12 cellular contexts compared by ENCODE assay signal in genomic region chr1:94621392-94621791, GRCh38.
DNase-seq lines count a peak whose midpoint lies in the region; ATAC-seq, FAIRE-seq and TF ChIP-seq lines count a peak whose summit lies in the region.
"Had no signal": no experiment of that assay in that cellular context is flagged by ENCODE, and none has a peak within 500 bp of the region (broad histone marks: within the 10 kb centered on the region; RNA-seq: fewer than 3 reads in every experiment).

No MANE protein-coding gene starts in this region.

- peak overlapping the region in 1 of 2 experiments; percentile 23; a peak in 2 of 4 replicates for H3K4me3 ChIP-seq in HCT116 (replicated peaks in 1 of 2; ENCODE audit: low read depth in 1 of 2, low read length in 2 of 2)
- H3K4me3 ChIP-seq in H1 (ENCODE audit: extremely low read depth in 1 of 4, insufficient read depth in 2 of 4, low read depth in 3 of 4, low read length in 4 of 4) = no peak overlapping the region
- H3K4me3 ChIP-seq: psoas muscle, tibial artery had no signal

- DNase-seq in HCT116 (ENCODE audit: low read depth, low spot score) (peak; percentile 73), NCI-H345 treated with DMSO at 0.1 percent for 48 hours (lab: John Stamatoyannopoulos, UW; ENCODE audit: unreplicated experiment) (peak; percentile 17), H1 (ENCODE audit: low read depth in 1 of 2, low spot score in 2 of 2) (no peak), omental fat pad (ENCODE audit: low spot score) (no peak), posterior cingulate gyrus (no peak)
- DNase-seq in activated CD4-positive, alpha-beta T cell treated with anti-CD3 and anti-CD28 coated beads, Interleukin-2, amount 50 U/mL, for 48 hours = no peak
- DNase-seq: amygdala, psoas muscle, tibial artery had no signal

- no peak overlapping the region for H2BK12ac ChIP-seq in H1 (ENCODE audit: low read depth, low read length)

- H2AFZ ChIP-seq in HCT116 (ENCODE audit: low read depth, low read length, poor library complexity, severe bottlenecking) (no peak overlapping the region), H1 (ENCODE audit: low read length) (no peak overlapping the region)

- peak; percentile 63 for ATAC-seq in HCT116
- ATAC-seq in omental fat pad (ENCODE audit: low FRiP score) = peak; percentile 34
- ATAC-seq in GM21381 (IDR thresholded peaks at IDR 0.05; ENCODE audit: unreplicated experiment) = no peak
- ATAC-seq in GM19328 (IDR thresholded peaks at IDR 0.05; ENCODE audit: unreplicated experiment) = no peak
- ATAC-seq: psoas muscle had no signal

- H2BK120ac ChIP-seq in H1 (replicated peaks; ENCODE audit: low read depth, low read length) = no peak overlapping the region

- 84% methylated on average over 3 of the region's 3 CpGs; no CpG with 5 or more reads in 1 of the 2 experiments for WGBS in H1 (ENCODE audit: extremely low coverage in 1 of 2, insufficient coverage in 1 of 2, insufficient read length in 1 of 2, insufficient replicate concordance in 2 of 2, low coverage in 1 of 2, low lambda C conversion rate in 2 of 2, missing lambda C conversion rate in 1 of 2), 2 experiments

- H3K4me1 ChIP-seq in HCT116 (ENCODE audit: control insufficient read depth in 1 of 2, insufficient read depth in 2 of 2, low read length in 2 of 2) (peaks cover 53 to 79% of the 10 kb centered on the region in 2 experiments), H1 (replicated peaks in 1 of 4; ENCODE audit: control insufficient read depth in 3 of 4, insufficient read depth in 4 of 4, low read length in 3 of 4) (peaks cover 18 to 25% (median 21%) of the 10 kb centered on the region in 4 experiments)
- H3K4me1 ChIP-seq: psoas muscle had no signal

- no peaks in the 10 kb centered on the region for H4K20me1 ChIP-seq in HCT116 (ENCODE audit: insufficient read depth)
- H4K20me1 ChIP-seq in H1 (replicated peaks in 1 of 2; ENCODE audit: control insufficient read depth in 1 of 2, insufficient read depth in 2 of 2, low read length in 2 of 2) = no peaks in the 10 kb centered on the region

- TF ChIP-seq RAD21 in HCT116 (IDR thresholded peaks at IDR 0.05; ENCODE audit: low read depth) = peak; percentile 49
- no peak for TF ChIP-seq RAD21 in H1 (IDR thresholded peaks at IDR 0.05 in 1 of 2, conservative IDR thresholded peaks at IDR 0.05 in 1 of 2; ENCODE audit: low read depth in 2 of 2, low read length in 2 of 2)

- no peak for TF ChIP-seq EP300 in H1 (IDR thresholded peaks at IDR 0.05; ENCODE audit: borderline replicate concordance in 1 of 2, low read depth in 2 of 2, low read length in 2 of 2)

- no peaks in the 10 kb centered on the region for H3K79me2 ChIP-seq in HCT116 (ENCODE audit: insufficient read depth, low read length)
- H3K79me2 ChIP-seq in H1 (ENCODE audit: control insufficient read depth in 1 of 2, insufficient read depth in 2 of 2, low read length in 2 of 2) = no peaks in the 10 kb centered on the region

- H3K23ac ChIP-seq in H1 (ENCODE audit: insufficient read length) = no peak overlapping the region

- H3K79me1 ChIP-seq in H1 (ENCODE audit: low read depth, low read length) = no peaks in the 10 kb centered on the region

- no peak overlapping the region for H3K18ac ChIP-seq in H1 (ENCODE audit: extremely low read depth, low read length)

- H2BK20ac ChIP-seq in H1 (ENCODE audit: low read length) = no peak overlapping the region

- RAD21 ChIA-PET in HCT116 (lab: Charles Lee; ENCODE audit: low non-redundant PET in 1 of 2, low total read pairs in 2 of 2, uncharacterized antibody in 2 of 2, unreplicated experiment in 2 of 2) = no interaction called here

- peak overlapping the region; percentile 70 for H3K27ac ChIP-seq in HCT116 (ENCODE audit: low read depth, low read length)
- no peak overlapping the region for H3K27ac ChIP-seq in H1 (ENCODE audit: low read depth, low read length)
- H3K27ac ChIP-seq: psoas muscle, tibial artery had no signal

- H3K14ac ChIP-seq in H1 (ENCODE audit: insufficient read length) = no peak overlapping the region

- no peak overlapping the region for H3K56ac ChIP-seq in H1 (replicated peaks; ENCODE audit: insufficient read length, low read depth, low read length)

- no peak overlapping the region for H4K5ac ChIP-seq in H1 (ENCODE audit: insufficient read length, low read depth, low read length)

- H3K36me3 ChIP-seq in HCT116 (ENCODE audit: control insufficient read depth in 1 of 2, insufficient read depth in 2 of 2, low read length in 2 of 2) (no peaks in the 10 kb centered on the region), H1 (ENCODE audit: control insufficient read depth in 2 of 4, insufficient read depth in 4 of 4, low read length in 3 of 4) (no peaks in the 10 kb centered on the region)
- H3K36me3 ChIP-seq: tibial artery had no signal

- H3K4ac ChIP-seq in H1 (replicated peaks; ENCODE audit: insufficient read length, low read depth, low read length) = no peak overlapping the region

- 0 out of 2 replicates have a peak overlapping the region, but pooled peaks have one; percentile 14 for H2AK5ac ChIP-seq in H1 (ENCODE audit: low read depth, low read length)

- H3K9me2 ChIP-seq in HCT116 (ENCODE audit: insufficient read depth) = no peaks in the 10 kb centered on the region

- POLR2A ChIA-PET in HCT116 (lab: Charles Lee) = no interaction called here
- POLR2A ChIA-PET in H1 (lab: Charles Lee; ENCODE audit: partially characterized antibody) = interaction anchor here (0.6 kb wide), 2 partner anchors 11 to 175 kb away, joined by 3 read pairs; no protein-coding TSS in a partner anchor

- H2BK15ac ChIP-seq in H1 (ENCODE audit: low read length) = no peak overlapping the region

- intact Hi-C loops in HCT116 (cut with micrococcal nuclease) = loop anchor here (5.0 kb wide), 1 partner anchor 181 kb away; no protein-coding TSS in a partner anchor
- intact Hi-C loops in posterior cingulate gyrus (cut with DNase I) = no loop called here

- no peak overlapping the region for H4K8ac ChIP-seq in H1 (ENCODE audit: extremely low read depth, insufficient read depth, low read length)

- TF ChIP-seq POLR2A in HCT116 (IDR thresholded peaks at IDR 0.05; ENCODE audit: borderline replicate concordance, extremely low read depth, insufficient read depth, insufficient read length) = no peak
- TF ChIP-seq POLR2A in H1 (IDR thresholded peaks at IDR 0.05; ENCODE audit: control extremely low read depth in 1 of 2, low read depth in 2 of 2, low read length in 2 of 2) = no peak

- BruUV-seq in HCT116 (replicated peaks; lab: Mats Ljungman, UMichigan) = no TSS peak

- H3K27me3 ChIP-seq in HCT116 (ENCODE audit: insufficient read depth, low read length) (no peaks in the 10 kb centered on the region), H1 (replicated peaks in 1 of 4; ENCODE audit: control insufficient read depth in 3 of 4, extremely low read depth in 1 of 4, insufficient read depth in 3 of 4, low read length in 3 of 4) (peaks cover 0 to 8% (median 6%) of the 10 kb centered on the region in 4 experiments; a peak in 6 of 7 replicates)
- H3K27me3 ChIP-seq: tibial artery had no signal

- H3K4me2 ChIP-seq in HCT116 (ENCODE audit: low read length) = peak overlapping the region; percentile 64
- no peak overlapping the region for H3K4me2 ChIP-seq in H1 (ENCODE audit: insufficient read depth in 1 of 2, low read depth in 2 of 2, low read length in 2 of 2)

- peaks cover 0 to 7% of the 10 kb centered on the region in 2 experiments; a peak in 1 of 4 replicates for H3K9me3 ChIP-seq in HCT116 (ENCODE audit: control insufficient read depth in 1 of 2, insufficient read depth in 1 of 2, low read depth in 1 of 2, low read length in 2 of 2)
- H3K9me3 ChIP-seq in H1 (ENCODE audit: insufficient read depth in 2 of 2, low read depth in 1 of 2, low read length in 1 of 2) = peaks cover 0 to 3% of the 10 kb centered on the region in 2 experiments; a peak in 1 of 4 replicates
- H3K9me3 ChIP-seq: psoas muscle, tibial artery had no signal

- FAIRE-seq in H1 (lab: Jason Lieb, UNC) = no peak
- FAIRE-seq: islet of Langerhans had no signal

- CTCF ChIA-PET in HCT116 (lab: Charles Lee) = no interaction called here
- CTCF ChIA-PET in H1 (lab: Charles Lee; ENCODE audit: partially characterized antibody) = interaction anchor here (2.2 kb wide), 1 partner anchor 98 kb away, joined by 4 read pairs; no protein-coding TSS in a partner anchor

- H3K9ac ChIP-seq in HCT116 (ENCODE audit: low read length) = peak overlapping the region; percentile 70
- H3K9ac ChIP-seq in H1 (replicated peaks in 1 of 4; ENCODE audit: extremely low read depth in 1 of 4, low read depth in 3 of 4, low read length in 3 of 4) = no peak overlapping the region; a peak in 1 of 7 replicates

- TF ChIP-seq CTCF in HCT116 (IDR thresholded peaks at IDR 0.05 in 2 of 3, conservative IDR thresholded peaks at IDR 0.05 in 1 of 3; ENCODE audit: borderline replicate concordance in 1 of 3, insufficient read depth in 1 of 3, low read depth in 2 of 3, low read length in 2 of 3) = no peak
- TF ChIP-seq CTCF in H1 (IDR thresholded peaks at IDR 0.05; ENCODE audit: control extremely low read depth in 1 of 3, insufficient read depth in 1 of 3, low read depth in 1 of 3, low read length in 3 of 3) = no peak
- no peak for TF ChIP-seq CTCF in omental fat pad (IDR thresholded peaks at IDR 0.05)

- H4K91ac ChIP-seq in H1 (replicated peaks; ENCODE audit: insufficient read length, low read length) = no peak overlapping the region

- no peaks in the 10 kb centered on the region for H3K23me2 ChIP-seq in H1 (ENCODE audit: low read depth, low read length)

- H2BK5ac ChIP-seq in H1 (ENCODE audit: low read depth, low read length) = no peak overlapping the region

TF ChIP-seq in HCT116, 20 proteins besides CTCF, POLR2A, EP300 and RAD21 (continues in another document):
- peak; percentile 73 for TF ChIP-seq TCF7L2 (IDR thresholded peaks at IDR 0.05; ENCODE audit: borderline replicate concordance, extremely low read depth, insufficient read depth, insufficient read length)
- peak; percentile 89 for TF ChIP-seq MAX (IDR thresholded peaks at IDR 0.05)
- TF ChIP-seq JUND (IDR thresholded peaks at IDR 0.05) = peak; percentile 85
- TF ChIP-seq POLR2AphosphoS5 (IDR thresholded peaks at IDR 0.05; ENCODE audit: low read depth, low read length) = peak; percentile 77
- no peak for TF ChIP-seq EZH2phosphoT487 (IDR thresholded peaks at IDR 0.05; ENCODE audit: borderline replicate concordance)

TF ChIP-seq in H1, 55 proteins besides CTCF, POLR2A, EP300 and RAD21 (continues in another document):
- no peak for TF ChIP-seq KDM1A (IDR thresholded peaks at IDR 0.05; ENCODE audit: borderline replicate concordance, low read length)
- TF ChIP-seq SIRT6 (IDR thresholded peaks at IDR 0.05; ENCODE audit: low read length) = no peak
- no peak for TF ChIP-seq E2F6 (IDR thresholded peaks at IDR 0.05)
- TF ChIP-seq POLR2AphosphoS5 (IDR thresholded peaks at IDR 0.05; ENCODE audit: low read depth, low read length) = no peak
- TF ChIP-seq TAF1 (IDR thresholded peaks at IDR 0.05; ENCODE audit: low read depth, low read length) = no peak
- no peak for TF ChIP-seq CREB1 (IDR thresholded peaks at IDR 0.05)
- no peak for TF ChIP-seq JUND (IDR thresholded peaks at IDR 0.05; ENCODE audit: low read length)

Comparison
In these comparisons a context has a peak if more than half of its experiments do, and no peak if none do; other contexts are left out.
1. ATAC-seq: peak in HCT116 (single experiment) and omental fat pad (single experiment); none in GM21381 (single experiment) and GM19328 (single experiment).
2. DNase-seq: peak in HCT116 (single experiment) and NCI-H345 treated with DMSO at 0.1 percent for 48 hours (single experiment); none in H1 (0 of 2), omental fat pad (single experiment), posterior cingulate gyrus (0 of 10) and activated CD4-positive, alpha-beta T cell treated with anti-CD3 and anti-CD28 coated beads, Interleukin-2, amount 50 U/mL, for 48 hours (0 of 2).
3. Of the 16 proteins assayed by ChIP-seq in both H1 and HCT116: peak only in H1: none; only in HCT116: FOSL1, JUND, MAX, POLR2AphosphoS5, RAD21, SP1 and 1 more; in both: none; in neither: 9.